12 cellular contexts compared by ENCODE assay signal in the genomic region with DNA sequence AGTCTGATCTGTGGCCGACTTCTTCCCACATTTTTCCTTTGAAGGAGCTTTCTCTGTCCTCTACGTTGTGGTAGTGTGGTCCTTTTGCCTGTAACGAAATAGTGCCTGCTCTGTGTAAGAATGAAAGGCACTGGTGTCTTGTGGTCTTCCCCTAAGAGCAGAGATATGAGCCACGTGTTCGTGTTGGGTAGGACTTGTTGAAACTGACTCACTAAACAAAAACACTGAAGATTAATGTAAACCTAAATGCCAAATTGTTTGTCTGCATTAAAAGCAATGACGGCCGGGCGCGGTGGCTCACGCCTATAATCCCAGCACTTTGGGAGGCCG. TPM values are rescaled to one million over a fixed set of nuclear protein-coding genes. Genes with fewer than 3 reads are reported as not detected.
DNase-seq lines count a peak whose midpoint lies in the region; ATAC-seq, FAIRE-seq and TF ChIP-seq lines count a peak whose summit lies in the region.
"Had no signal": no experiment of that assay in that cellular context is flagged by ENCODE, and none has a peak within 500 bp of the region (broad histone marks: within the 10 kb centered on the region; RNA-seq: fewer than 3 reads in every experiment).

No MANE protein-coding gene starts in this region.

- H3K79me2 ChIP-seq in PC-3 (ENCODE audit: low read length), result no peaks in the 10 kb centered on the region
- no peaks in the 10 kb centered on the region for H3K79me2 ChIP-seq in endothelial cell of umbilical vein (ENCODE audit: control insufficient read depth, insufficient read depth, low read length)

- intact Hi-C loops in PC-3 (cut with micrococcal nuclease), result loop anchor here (2.0 kb wide), 3 partner anchors 18 to 56 kb away; no protein-coding TSS in a partner anchor
- intact Hi-C loops in endothelial cell of umbilical vein (cut with micrococcal nuclease), result loop anchor here (5.0 kb wide), 1 partner anchor 38 kb away; no protein-coding TSS in a partner anchor
- intact Hi-C loops in sigmoid colon (cut with DNase I), result loop anchor here (2.0 kb wide), 1 partner anchor 144 kb away; no protein-coding TSS in a partner anchor

- TF ChIP-seq CTCF in PC-3 (conservative IDR thresholded peaks at IDR 0.05; ENCODE audit: low read depth, low read length), result no peak
- TF ChIP-seq CTCF in endothelial cell of umbilical vein (IDR thresholded peaks at IDR 0.05; ENCODE audit: extremely low read depth in 1 of 2, insufficient read depth in 1 of 2, low read depth in 1 of 2, low read length in 2 of 2), result no peak
- no peak for TF ChIP-seq CTCF in sigmoid colon (IDR thresholded peaks at IDR 0.05)

- no peaks in the 10 kb centered on the region for H3K27me3 ChIP-seq in PC-3 (ENCODE audit: low read length)
- no peaks in the 10 kb centered on the region for H3K27me3 ChIP-seq in endothelial cell of umbilical vein (ENCODE audit: control insufficient read depth in 2 of 2, insufficient read depth in 2 of 2, low read length in 2 of 2)
- no peaks in the 10 kb centered on the region for H3K27me3 ChIP-seq in sigmoid colon
- H3K27me3 ChIP-seq: SJSA1, uterus had no signal

- TF ChIP-seq EP300 in sigmoid colon (IDR thresholded peaks at IDR 0.05), result no peak

- POLR2A ChIA-PET in PC-3 (lab: Charles Lee; ENCODE audit: unreplicated experiment) (no interaction called here), endothelial cell of umbilical vein (lab: Charles Lee) (no interaction called here)

- no peak for TF ChIP-seq POLR2A in endothelial cell of umbilical vein (IDR thresholded peaks at IDR 0.05; ENCODE audit: low read depth, low read length)
- no peak for TF ChIP-seq POLR2A in sigmoid colon (IDR thresholded peaks at IDR 0.05)

- dilution Hi-C loops in endothelial cell of umbilical vein (cut with MboI; ENCODE audit: extremely low pct_ligation_motif_present, low sequenced_read_pairs), result no loop called here

- H3K4me3 ChIP-seq in PC-3 (ENCODE audit: low read length) (no peak overlapping the region), endothelial cell of umbilical vein (replicated peaks in 1 of 3; ENCODE audit: insufficient read depth in 1 of 3, low read depth in 1 of 3, low read length in 3 of 3) (no peak overlapping the region), sigmoid colon (no peak overlapping the region)
- H3K4me3 ChIP-seq: SJSA1, thoracic aorta, uterus had no signal

- H2AFZ ChIP-seq in PC-3 (ENCODE audit: low read length) (peak overlapping the region; percentile 77), endothelial cell of umbilical vein (ENCODE audit: low read depth, low read length) (peak overlapping the region; percentile 28)

- H3K36me3 ChIP-seq in PC-3 (ENCODE audit: low read depth, low read length), result no peaks in the 10 kb centered on the region
- no peaks in the 10 kb centered on the region for H3K36me3 ChIP-seq in endothelial cell of umbilical vein (ENCODE audit: control insufficient read depth in 2 of 2, extremely low read depth in 1 of 2, insufficient read depth in 2 of 2, low read length in 2 of 2)
- no peaks in the 10 kb centered on the region for H3K36me3 ChIP-seq in sigmoid colon
- H3K36me3 ChIP-seq: SJSA1, thoracic aorta, uterus had no signal

- CTCF ChIA-PET in PC-3 (lab: Charles Lee) (interaction anchor here (0.7 kb wide), 1 partner anchor 534 kb away, joined by 4 read pairs; no protein-coding TSS in a partner anchor), endothelial cell of umbilical vein (lab: Charles Lee) (interaction anchor here (0.8 to 10.6 kb wide), 17 partner anchors 10 to 414 kb away, joined by 3 to 166 read pairs (median 7); partner anchors contain the start of genes GDPD5 and RPS3)

- H3K4me2 ChIP-seq in PC-3 (ENCODE audit: low read length), result no peak overlapping the region
- H3K4me2 ChIP-seq in endothelial cell of umbilical vein (ENCODE audit: insufficient read depth, low read length), result no peak overlapping the region

- peaks cover 41% of the 10 kb centered on the region for H3K4me1 ChIP-seq in PC-3 (ENCODE audit: insufficient read depth, low read length)
- H3K4me1 ChIP-seq in endothelial cell of umbilical vein (ENCODE audit: control insufficient read depth, extremely low read depth, insufficient read depth, low read length), result peaks cover 17% of the 10 kb centered on the region
- peaks cover 0 to 9% (median 3%) of the 10 kb centered on the region in 4 donors for H3K4me1 ChIP-seq in sigmoid colon
- H3K4me1 ChIP-seq: uterus had no signal

- BruUV-seq in PC-3 (replicated peaks; lab: Mats Ljungman, UMichigan) (no TSS peak), endothelial cell of umbilical vein (replicated peaks; lab: Mats Ljungman, UMichigan) (no TSS peak)

- WGBS in sigmoid colon, 2 donors, result 64 to 73% methylated on average over 11 of the region's 11 CpGs

- H3K27ac ChIP-seq in PC-3 (ENCODE audit: low read length), result no peak overlapping the region
- no peak overlapping the region for H3K27ac ChIP-seq in endothelial cell of umbilical vein (ENCODE audit: insufficient read depth, low read depth, low read length)
- H3K27ac ChIP-seq in sigmoid colon, result no peak overlapping the region
- H3K27ac ChIP-seq: SJSA1, thoracic aorta, uterus had no signal

- H4K20me1 ChIP-seq in PC-3 (ENCODE audit: low read length) (no peaks in the 10 kb centered on the region), endothelial cell of umbilical vein (replicated peaks; ENCODE audit: control insufficient read depth, extremely low read depth, insufficient read depth, low read length) (no peaks in the 10 kb centered on the region)

- no peaks in the 10 kb centered on the region for H3K9me3 ChIP-seq in PC-3 (ENCODE audit: low read length)
- no peaks in the 10 kb centered on the region for H3K9me3 ChIP-seq in endothelial cell of umbilical vein (replicated peaks; ENCODE audit: control insufficient read depth, insufficient read depth, low read length)
- H3K9me3 ChIP-seq in sigmoid colon, result no peaks in the 10 kb centered on the region
- H3K9me3 ChIP-seq: SJSA1, thoracic aorta, uterus had no signal

- no peak overlapping the region for H3K9ac ChIP-seq in PC-3 (ENCODE audit: low read length)
- H3K9ac ChIP-seq in endothelial cell of umbilical vein (replicated peaks; ENCODE audit: extremely low read depth, insufficient read depth, low read length), result no peak overlapping the region

- H3K9me1 ChIP-seq in endothelial cell of umbilical vein (replicated peaks; ENCODE audit: control insufficient read depth, extremely low read depth, insufficient read depth, low read length), result no peaks in the 10 kb centered on the region

- ATAC-seq in PC-3 (no peak), HG03342 (IDR thresholded peaks at IDR 0.05; ENCODE audit: unreplicated experiment) (no peak)

- no peaks in the 10 kb centered on the region for H3K9me2 ChIP-seq in PC-3 (replicated peaks; ENCODE audit: low read length)

- FAIRE-seq in endothelial cell of umbilical vein (lab: Jason Lieb, UNC), result no peak

- peak; percentile 54 for DNase-seq in HCEC 1CT
- no peak for DNase-seq in PC-3
- no peak for DNase-seq in endothelial cell of umbilical vein (ENCODE audit: low read depth, low spot score)
- peak; percentile 26 for DNase-seq in sigmoid colon
- no peak for DNase-seq in DMS79 treated with DMSO at 0.1 percent for 48 hours (lab: John Stamatoyannopoulos, UW)
- no peak for DNase-seq in RPMI8226
- no peak for DNase-seq in NCI-H1417 (lab: John Stamatoyannopoulos, UW)

- peaks cover 11% of the 10 kb centered on the region for H3F3A ChIP-seq in PC-3 (ENCODE audit: low read length, unreplicated experiment)

TF ChIP-seq in endothelial cell of umbilical vein, 7 proteins besides CTCF, POLR2A, EP300 and RAD21 (continues in another document):
- TF ChIP-seq GATA2 (IDR thresholded peaks at IDR 0.05; ENCODE audit: insufficient read depth, insufficient read length, low read depth, low read length) (no peak), POLR2AphosphoS5 (IDR thresholded peaks at IDR 0.05; ENCODE audit: insufficient read depth, low read depth, low read length) (no peak), MYC (IDR thresholded peaks at IDR 0.05; ENCODE audit: low read depth, low read length) (no peak)

RNA-seq across cellular contexts. Expression of gene RPS3, which starts 10.1 kb away (rescaled TPM):
- total RNA-seq in PC-3 (2014; rRNA removed) (1,739 and 2,018 TPM in 2 replicates), endothelial cell of umbilical vein (2,836 and 2,973 TPM in 2 replicates), sigmoid colon (1,000 to 10,000 TPM in 3 of 4 donors, 100 to 1,000 TPM in 1; 967 to 2,377 (median 1,713) TPM)
- polyA plus RNA-seq in endothelial cell of umbilical vein (3,219 and 3,734 TPM in 2 replicates), sigmoid colon (1,000 to 10,000 TPM; 2,814 to 4,083 (median 3,267) TPM)
- polyA plus RNA-seq in endothelial cell of umbilical vein (2011; cell fraction: cytosol; rRNA removed), result 3,159 and 3,916 TPM in 2 replicates
- 1,354 and 1,373 TPM in 2 replicates for polyA plus RNA-seq in endothelial cell of umbilical vein (2011; cell fraction: nucleus; rRNA removed)
- polyA plus RNA-seq in endothelial cell of umbilical vein (2012), result 4,332 and 4,658 TPM in 2 replicates
- polyA minus RNA-seq in endothelial cell of umbilical vein, result 1,194 and 1,275 TPM in 2 replicates
- polyA minus RNA-seq in endothelial cell of umbilical vein (2011; cell fraction: cytosol; rRNA and poly(A)+ RNA removed), result 1,153 TPM
- polyA minus RNA-seq in endothelial cell of umbilical vein (2011; cell fraction: nucleus; rRNA and poly(A)+ RNA removed), result 141 and 185 TPM in 2 replicates

RNA-seq across cellular contexts. Expression of gene ARRB1, which starts 37.8 kb away (rescaled TPM):
- 15.7 and 19.1 TPM in 2 replicates for total RNA-seq in PC-3 (2014; rRNA removed)
- total RNA-seq in endothelial cell of umbilical vein, result 63.9 and 83.7 TPM in 2 replicates
- polyA plus RNA-seq in endothelial cell of umbilical vein, result 76.6 and 92.6 TPM in 2 replicates
- polyA plus RNA-seq in endothelial cell of umbilical vein (2011; cell fraction: cytosol; rRNA removed), result 95.5 and 102 TPM in 2 replicates
- 93.4 and 108 TPM in 2 replicates for polyA plus RNA-seq in endothelial cell of umbilical vein (2011; cell fraction: nucleus; rRNA removed)
- 41.0 and 44.6 TPM in 2 replicates for polyA plus RNA-seq in endothelial cell of umbilical vein (2012)
- 284 and 350 TPM in 2 replicates for polyA minus RNA-seq in endothelial cell of umbilical vein
- polyA minus RNA-seq in endothelial cell of umbilical vein (2011; cell fraction: cytosol; rRNA and poly(A)+ RNA removed), result 16.3 TPM
- 109 and 112 TPM in 2 replicates for polyA minus RNA-seq in endothelial cell of umbilical vein (2011; cell fraction: nucleus; rRNA and poly(A)+ RNA removed)
- 10 to 100 TPM; 38.5 to 96.7 (median 55.2) TPM for total RNA-seq in sigmoid colon
- 10 to 100 TPM; 24.0 to 45.6 (median 32.4) TPM for polyA plus RNA-seq in sigmoid colon

RNA-seq across cellular contexts. Expression of gene KLHL35, which starts 43.8 kb away (rescaled TPM):
- total RNA-seq in PC-3 (2014; rRNA removed) (6.6 and 8.4 TPM in 2 replicates), endothelial cell of umbilical vein (0.97 and 1.2 TPM in 2 replicates), sigmoid colon (1 to 10 TPM in 1 of 4 donors, under 1 TPM in 1, not detected in 2; 0.81 to 1.1 TPM)
- polyA plus RNA-seq in endothelial cell of umbilical vein (2.3 and 2.7 TPM in 2 replicates), sigmoid colon (under 1 TPM in 1 of 3 donors, not detected in 2; 0.41 TPM)
- polyA plus RNA-seq in endothelial cell of umbilical vein (2011; cell fraction: cytosol; rRNA removed), result 1.0 and 1.7 TPM in 2 replicates
- polyA plus RNA-seq in endothelial cell of umbilical vein (2011; cell fraction: nucleus; rRNA removed), result 1.6 and 2.1 TPM in 2 replicates
- 0.52 and 1.1 TPM in 2 replicates for polyA plus RNA-seq in endothelial cell of umbilical vein (2012)
- 1.1 and 1.3 TPM in 2 replicates for polyA minus RNA-seq in endothelial cell of umbilical vein
- 9.7 TPM for polyA minus RNA-seq in endothelial cell of umbilical vein (2011; cell fraction: cytosol; rRNA and poly(A)+ RNA removed)
- polyA minus RNA-seq in endothelial cell of umbilical vein (2011; cell fraction: nucleus; rRNA and poly(A)+ RNA removed), result 0.38 and 1.7 TPM in 2 replicates
- total RNA-seq: HT1080 had no signal

Comparison
In these comparisons a context has a peak if more than half of its experiments do, and no peak if none do; other contexts are left out.
1. DNase-seq: peak in HCEC 1CT (single experiment) and sigmoid colon (single experiment); none in PC-3 (single experiment), endothelial cell of umbilical vein (single experiment), DMS79 treated with DMSO at 0.1 percent for 48 hours (single experiment), RPMI8226 (single experiment) and NCI-H1417 (0 of 3).